1 cellular context compared by ENCODE assay signal in genomic region chr10:101042667-101043355, GRCh38.
TF ChIP-seq lines count a peak whose summit lies in the region.

No MANE protein-coding gene starts in this region.

TF ChIP-seq in HepG2, 621 proteins besides CTCF, POLR2A, EP300 and RAD21 (continued from another document and continues in another):
- TF ChIP-seq TFAP4 (IDR thresholded peaks at IDR 0.05; ENCODE audit: borderline replicate concordance, low read depth) = 0 out of 2 replicates have a peak, but pooled peaks have one; percentile 40
- 0 out of 2 replicates have a peak, but pooled peaks have one; percentile 9 for TF ChIP-seq ZNF318 (CRISPR knock-in tag; IDR thresholded peaks at IDR 0.05)
- peak; percentile 57; the same call in 1 of the 2 replicates for TF ChIP-seq ZFP90 (CRISPR knock-in tag; IDR thresholded peaks at IDR 0.05; ENCODE audit: borderline replicate concordance)
- TF ChIP-seq ZFP91 (CRISPR knock-in tag; IDR thresholded peaks at IDR 0.05; ENCODE audit: borderline replicate concordance) = peak; percentile 39; the same call in 1 of the 2 replicates
- no peak for TF ChIP-seq NFKBIZ (CRISPR knock-in tag; IDR thresholded peaks at IDR 0.05)
- no peak for TF ChIP-seq DNMT1 (CRISPR knock-in tag; IDR thresholded peaks at IDR 0.05)
- TF ChIP-seq SAFB2 (CRISPR knock-in tag; IDR thresholded peaks at IDR 0.05; ENCODE audit: borderline replicate concordance, low read depth) = no peak
- TF ChIP-seq, protein P1, sequence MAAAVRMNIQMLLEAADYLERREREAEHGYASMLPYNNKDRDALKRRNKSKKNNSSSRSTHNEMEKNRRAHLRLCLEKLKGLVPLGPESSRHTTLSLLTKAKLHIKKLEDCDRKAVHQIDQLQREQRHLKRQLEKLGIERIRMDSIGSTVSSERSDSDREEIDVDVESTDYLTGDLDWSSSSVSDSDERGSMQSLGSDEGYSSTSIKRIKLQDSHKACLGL (CRISPR knock-in tag; IDR thresholded peaks at IDR 0.05) = no peak
- no peak for TF ChIP-seq HNRNPK (IDR thresholded peaks at IDR 0.05; ENCODE audit: low read depth, low read length, poor library complexity, severe bottlenecking)
- no peak for TF ChIP-seq FOXC1 (CRISPR knock-in tag; IDR thresholded peaks at IDR 0.05; ENCODE audit: borderline replicate concordance)
- TF ChIP-seq SKI (IDR thresholded peaks at IDR 0.05; ENCODE audit: partially characterized antibody) = no peak
- no peak for TF ChIP-seq HNRNPH1 (optimal IDR thresholded peaks at IDR 0.05; ENCODE audit: low read depth, low read length)
- no peak for TF ChIP-seq ZNF660 (CRISPR knock-in tag; IDR thresholded peaks at IDR 0.05; ENCODE audit: borderline replicate concordance, low read depth)
- no peak for TF ChIP-seq FOXK2 (IDR thresholded peaks at IDR 0.05)
- no peak for TF ChIP-seq RXRA (CRISPR knock-in tag; IDR thresholded peaks at IDR 0.05)
- peak; percentile 41; the same call in 1 of the 2 replicates for TF ChIP-seq TGIF2 (CRISPR knock-in tag; IDR thresholded peaks at IDR 0.05)
- TF ChIP-seq ZZZ3 (CRISPR knock-in tag; IDR thresholded peaks at IDR 0.05; ENCODE audit: borderline replicate concordance) = no peak
- TF ChIP-seq POGK (CRISPR knock-in tag; conservative IDR thresholded peaks at IDR 0.05) = no peak
- TF ChIP-seq NFYC (CRISPR knock-in tag; IDR thresholded peaks at IDR 0.05) = peak; percentile 10; the same call in 1 of the 2 replicates
- TF ChIP-seq ZNF468 (CRISPR knock-in tag; IDR thresholded peaks at IDR 0.05) = no peak
- no peak for TF ChIP-seq ZNF235 (CRISPR knock-in tag; IDR thresholded peaks at IDR 0.05; ENCODE audit: borderline replicate concordance)
- TF ChIP-seq ZEB1 (IDR thresholded peaks at IDR 0.05; ENCODE audit: insufficient replicate concordance, low read depth) = no peak
- no peak for TF ChIP-seq ZNF263 (CRISPR knock-in tag; IDR thresholded peaks at IDR 0.05)
- TF ChIP-seq MAZ (IDR thresholded peaks at IDR 0.05; ENCODE audit: borderline replicate concordance, low read depth, low read length) = 0 out of 2 replicates have a peak, but pooled peaks have one; percentile 48
- TF ChIP-seq MAZ (CRISPR knock-in tag; IDR thresholded peaks at IDR 0.05; ENCODE audit: low read depth) = no peak
- peak; percentile 89 for TF ChIP-seq BCL6 (CRISPR knock-in tag; IDR thresholded peaks at IDR 0.05)
- TF ChIP-seq, protein P2, sequence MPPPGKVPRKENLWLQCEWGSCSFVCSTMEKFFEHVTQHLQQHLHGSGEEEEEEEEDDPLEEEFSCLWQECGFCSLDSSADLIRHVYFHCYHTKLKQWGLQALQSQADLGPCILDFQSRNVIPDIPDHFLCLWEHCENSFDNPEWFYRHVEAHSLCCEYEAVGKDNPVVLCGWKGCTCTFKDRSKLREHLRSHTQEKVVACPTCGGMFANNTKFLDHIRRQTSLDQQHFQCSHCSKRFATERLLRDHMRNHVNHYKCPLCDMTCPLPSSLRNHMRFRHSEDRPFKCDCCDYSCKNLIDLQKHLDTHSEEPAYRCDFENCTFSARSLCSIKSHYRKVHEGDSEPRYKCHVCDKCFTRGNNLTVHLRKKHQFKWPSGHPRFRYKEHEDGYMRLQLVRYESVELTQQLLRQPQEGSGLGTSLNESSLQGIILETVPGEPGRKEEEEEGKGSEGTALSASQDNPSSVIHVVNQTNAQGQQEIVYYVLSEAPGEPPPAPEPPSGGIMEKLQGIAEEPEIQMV (CRISPR knock-in tag; IDR thresholded peaks at IDR 0.05; ENCODE audit: low read depth) = no peak
- peak; percentile 44; the same call in 1 of the 2 replicates for TF ChIP-seq TAF1 (CRISPR knock-in tag; IDR thresholded peaks at IDR 0.05)
- TF ChIP-seq ZNF616 (CRISPR knock-in tag; IDR thresholded peaks at IDR 0.05; ENCODE audit: low read depth) = no peak
- no peak for TF ChIP-seq ZNF629 (CRISPR knock-in tag; conservative IDR thresholded peaks at IDR 0.05)
- TF ChIP-seq RFXANK (CRISPR knock-in tag; IDR thresholded peaks at IDR 0.05) = no peak
- no peak for TF ChIP-seq MATR3 (CRISPR knock-in tag; IDR thresholded peaks at IDR 0.05)
- peak; percentile 32; the same call in 1 of the 2 replicates for TF ChIP-seq ZMYM4 (CRISPR knock-in tag; IDR thresholded peaks at IDR 0.05)
- TF ChIP-seq ZNF773 (CRISPR knock-in tag; IDR thresholded peaks at IDR 0.05; ENCODE audit: borderline replicate concordance) = no peak
- TF ChIP-seq MXD3 (CRISPR knock-in tag; IDR thresholded peaks at IDR 0.05) = peak; percentile 57; the same call in 1 of the 2 replicates
- peak; percentile 52; the same call in 1 of the 2 replicates for TF ChIP-seq ZNF280B (CRISPR knock-in tag; IDR thresholded peaks at IDR 0.05; ENCODE audit: borderline replicate concordance)
- no peak for TF ChIP-seq HMGXB3 (CRISPR knock-in tag; IDR thresholded peaks at IDR 0.05; ENCODE audit: borderline replicate concordance)
- peak; percentile 54; the same call in 1 of the 2 replicates for TF ChIP-seq PPARG (CRISPR knock-in tag; conservative IDR thresholded peaks at IDR 0.05)
- peak; percentile 78 for TF ChIP-seq ZNF547 (CRISPR knock-in tag; IDR thresholded peaks at IDR 0.05)
- peak; percentile 64 for TF ChIP-seq GATAD1 (CRISPR knock-in tag; IDR thresholded peaks at IDR 0.05)
- TF ChIP-seq CCDC6 (CRISPR knock-in tag; IDR thresholded peaks at IDR 0.05) = 0 out of 2 replicates have a peak, but pooled peaks have one; percentile 41
- TF ChIP-seq MTA3 (CRISPR knock-in tag; IDR thresholded peaks at IDR 0.05) = no peak
